In the genomic region with DNA sequence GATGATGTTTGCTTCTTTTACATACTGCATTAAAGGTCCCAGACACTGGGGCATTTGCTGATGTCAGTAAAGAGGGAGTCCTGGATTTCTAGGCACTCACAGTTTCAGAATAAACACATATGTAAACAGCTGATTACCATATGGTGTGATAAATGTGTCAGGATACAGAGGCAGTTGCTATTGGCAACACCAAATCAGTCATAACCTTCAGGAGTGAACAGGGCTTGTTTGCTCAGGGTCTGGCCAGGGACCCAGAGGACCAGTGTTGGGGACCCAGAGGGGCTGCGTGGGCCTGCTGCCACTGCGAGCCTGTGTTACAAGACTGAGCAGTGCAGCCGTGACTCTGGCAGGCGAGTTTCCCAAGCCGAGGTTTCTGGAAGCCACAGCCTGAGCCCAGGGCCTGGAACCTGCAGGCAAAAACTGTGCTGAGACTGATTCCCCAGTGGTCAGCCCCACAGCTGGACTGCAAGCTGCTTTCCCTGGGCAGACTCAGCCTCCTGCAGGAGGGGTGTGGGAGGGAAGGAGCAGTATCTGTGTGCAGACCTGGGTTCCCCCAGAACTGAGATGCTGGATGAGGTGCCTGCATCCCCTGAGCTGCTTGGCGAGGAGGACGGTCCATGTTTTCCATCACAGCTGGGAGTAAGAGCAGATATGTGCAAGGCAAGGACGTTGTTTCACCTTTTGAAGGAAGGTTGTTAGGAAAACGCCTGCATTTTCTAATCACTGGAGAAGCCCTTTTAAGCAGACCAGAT, we compare ENCODE assay signal across 11 cellular contexts. TPM values are rescaled to one million over a fixed set of nuclear protein-coding genes. Genes with fewer than 3 reads are reported as not detected.
DNase-seq lines count a peak whose midpoint lies in the region; ATAC-seq and TF ChIP-seq lines count a peak whose summit lies in the region.
"Had no signal": no experiment of that assay in that cellular context is flagged by ENCODE, and none has a peak within 500 bp of the region (broad histone marks: within the 10 kb centered on the region; RNA-seq: fewer than 3 reads in every experiment).

No MANE protein-coding gene starts in this region.

- WGBS in right cardiac atrium: 52% methylated on average over 9 of the region's 9 CpGs

- no peak overlapping the region for H3K4me3 ChIP-seq in cardiac fibroblast (replicated peaks in 1 of 2; ENCODE audit: low read depth in 2 of 2, low read length in 2 of 2)
- H3K4me3 ChIP-seq in right cardiac atrium (ENCODE audit: low read length): no peak overlapping the region
- no peak overlapping the region for H3K4me3 ChIP-seq in tibial artery

- H3K9me3 ChIP-seq in right cardiac atrium (ENCODE audit: control insufficient read depth, low read length) (no peaks in the 10 kb centered on the region), tibial artery (no peaks in the 10 kb centered on the region)

- TF ChIP-seq CTCF in cardiac fibroblast (IDR thresholded peaks at IDR 0.05; ENCODE audit: low read depth, low read length) (peak; percentile 32), tibial artery (IDR thresholded peaks at IDR 0.05) (no peak)

- H3K36me3 ChIP-seq in tibial artery: no peaks in the 10 kb centered on the region

- ATAC-seq in right cardiac atrium: peak; percentile 45 to 67
- no peak for ATAC-seq in GM21737 (IDR thresholded peaks at IDR 0.05; ENCODE audit: unreplicated experiment)

- H3K4me1 ChIP-seq in right cardiac atrium (ENCODE audit: control insufficient read depth, insufficient read depth, low read length) (peaks cover 45% of the 10 kb centered on the region), tibial artery (peaks cover 0 to 82% (median 56%) of the 10 kb centered on the region in 4 donors)

- DNase-seq in NCI-H2171 (lab: John Stamatoyannopoulos, UW) (peak; percentile 5), cardiac fibroblast (ENCODE audit: low read depth in 2 of 2) (peak; percentile 63 to 64), right cardiac atrium (peak; percentile 70 to 92 (median 91)), tibial artery (no peak), cerebellar nuclear complex (lab: John Stamatoyannopoulos, UW) (no peak), H4 (ENCODE audit: low spot score) (no peak)
- DNase-seq: DMS79; naive thymus-derived CD4-positive, alpha-beta T cell; NCI-H2029; stimulated activated CD4-positive, alpha-beta T cell treated with anti-CD3 and anti-CD28 coated beads, Interleukin-2, amount 100 ng/mL, for 48 hours had no signal

- H3K27me3 ChIP-seq in right cardiac atrium (ENCODE audit: control insufficient read depth, insufficient read depth): no peaks in the 10 kb centered on the region
- H3K27me3 ChIP-seq in tibial artery: no peaks in the 10 kb centered on the region

- H3K27ac ChIP-seq in right cardiac atrium (ENCODE audit: low read length): no peak overlapping the region
- peak overlapping the region; percentile 70 to 72 for H3K27ac ChIP-seq in tibial artery

- intact Hi-C loops in right cardiac atrium (cut with DNase I) (no loop called here), tibial artery (cut with DNase I; ENCODE audit: low total_unique reads) (no loop called here)

RNA-seq across cellular contexts. Expression of a gene that starts 23.6 kb away (rescaled TPM):
- total RNA-seq in right cardiac atrium: 10 to 100 TPM; 13.3 to 19.7 (median 16.0) TPM
- polyA plus RNA-seq in right cardiac atrium: 9.2 TPM
- total RNA-seq in H4 (2014; rRNA removed; shearing (Covaris generic)): 10.4 and 13.7 TPM in 2 replicates
- polyA plus RNA-seq: naive thymus-derived CD4-positive, alpha-beta T cell had no signal

Comparison
In these comparisons a context has a peak if more than half of its experiments do, and no peak if none do; other contexts are left out.
1. DNase-seq: peak in NCI-H2171 (single experiment), cardiac fibroblast (2 of 2) and right cardiac atrium (3 of 3); none in tibial artery (0 of 2), cerebellar nuclear complex (0 of 2) and H4 (single experiment).